8 cellular contexts compared by ENCODE assay signal in the genomic region with DNA sequence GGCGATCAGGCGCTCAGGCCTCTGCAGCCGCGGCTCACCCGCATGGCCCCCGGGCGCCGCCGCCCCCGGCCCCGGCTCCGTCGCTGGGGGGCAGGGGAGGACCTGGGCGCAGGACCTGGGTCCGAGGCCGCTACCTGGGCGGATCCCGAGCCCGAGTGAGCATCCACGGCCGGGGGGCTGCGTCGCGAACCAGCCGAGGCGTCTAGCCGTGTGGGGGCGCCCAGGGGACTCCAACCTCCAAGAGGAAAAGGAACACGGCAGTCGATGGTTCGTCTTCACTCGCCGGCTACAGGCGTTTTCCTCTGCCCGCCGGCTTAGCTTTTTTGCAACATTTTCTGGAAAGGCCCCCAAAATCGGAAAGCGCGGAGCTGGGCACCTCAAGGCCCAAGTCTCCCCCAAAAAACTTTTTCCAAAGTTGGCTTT. TPM values are rescaled to one million over a fixed set of nuclear protein-coding genes. Genes with fewer than 3 reads are reported as not detected.
DNase-seq lines count a peak whose midpoint lies in the region; ATAC-seq, FAIRE-seq and TF ChIP-seq lines count a peak whose summit lies in the region.

No MANE protein-coding gene starts in this region.

- TF ChIP-seq EP300 in suprapubic skin (IDR thresholded peaks at IDR 0.05) = no peak

- H3K27ac ChIP-seq in kidney (ENCODE audit: low read depth in 2 of 2, low read length in 2 of 2) (peak overlapping the region; percentile 37 to 88), suprapubic skin (peak overlapping the region; percentile 95)

- H3K4me1 ChIP-seq in kidney (ENCODE audit: control insufficient read depth in 1 of 2, insufficient read depth in 1 of 2, low read depth in 1 of 2, low read length in 2 of 2) (peaks cover 7 to 35% of the 10 kb centered on the region in 2 donors), suprapubic skin (peaks cover 66% of the 10 kb centered on the region)

- no peaks in the 10 kb centered on the region for H3K9me3 ChIP-seq in kidney (ENCODE audit: control insufficient read depth in 1 of 2, low read length in 2 of 2)
- H3K9me3 ChIP-seq in suprapubic skin = no peaks in the 10 kb centered on the region

- H3K36me3 ChIP-seq in kidney (ENCODE audit: control insufficient read depth in 1 of 2, insufficient read depth in 2 of 2, low read length in 2 of 2) (no peaks in the 10 kb centered on the region), suprapubic skin (no peaks in the 10 kb centered on the region)

- H3K27me3 ChIP-seq in suprapubic skin = peaks cover 3% of the 10 kb centered on the region

- WGBS in suprapubic skin = no CpG with 5 or more reads among the region's 39 CpGs

- DNase-seq in NCI-H748 (lab: John Stamatoyannopoulos, UW; ENCODE audit: unreplicated experiment) (peak; percentile 30), NCI-H748 treated with DMSO at 0.1 percent for 48 hours (lab: John Stamatoyannopoulos, UW) (no peak), kidney (no peak), suprapubic skin (ENCODE audit: low spot score in 2 of 2) (no peak), DMS114 treated with DMSO at 0.1 percent for 48 hours (lab: John Stamatoyannopoulos, UW; ENCODE audit: unreplicated experiment) (no peak), MV-4-11 (lab: John Stamatoyannopoulos, UW) (no peak)
- DNase-seq in activated naive CD4-positive, alpha-beta T cell treated with anti-CD3 and anti-CD28 coated beads, Interleukin-2, amount 10 ng/mL, durations not matched to agents 7 days and 5 days = no peak

- no peak for TF ChIP-seq POLR2A in suprapubic skin (IDR thresholded peaks at IDR 0.05)

- H3K9ac ChIP-seq in kidney (ENCODE audit: low read length in 2 of 2) = peak overlapping the region; percentile 24 to 82

- peak overlapping the region; percentile 64 for H3K4me3 Mint-ChIP-seq in activated naive CD4-positive, alpha-beta T cell treated with anti-CD3 and anti-CD28 coated beads, Interleukin-2, amount 10 ng/mL, durations not matched to agents 7 days and 5 days

- H3K27me3 Mint-ChIP-seq in activated naive CD4-positive, alpha-beta T cell treated with anti-CD3 and anti-CD28 coated beads, Interleukin-2, amount 10 ng/mL, durations not matched to agents 7 days and 5 days = peaks cover 97% of the 10 kb centered on the region

- no peak overlapping the region for H3K27ac Mint-ChIP-seq in activated naive CD4-positive, alpha-beta T cell treated with anti-CD3 and anti-CD28 coated beads, Interleukin-2, amount 10 ng/mL, durations not matched to agents 7 days and 5 days

- peaks cover 1% of the 10 kb centered on the region for H3K36me3 Mint-ChIP-seq in activated naive CD4-positive, alpha-beta T cell treated with anti-CD3 and anti-CD28 coated beads, Interleukin-2, amount 10 ng/mL, durations not matched to agents 7 days and 5 days

- H3K4me3 ChIP-seq in kidney (ENCODE audit: low read length in 2 of 2) (peak overlapping the region; percentile 42 to 67), suprapubic skin (peak overlapping the region; percentile 81)

- FAIRE-seq in kidney (lab: Jason Lieb, UNC) = no peak

- TF ChIP-seq CTCF in kidney (IDR thresholded peaks at IDR 0.05; ENCODE audit: borderline replicate concordance, extremely low read depth, insufficient read depth) (no peak), suprapubic skin (IDR thresholded peaks at IDR 0.05) (no peak)

- CTCF ChIA-PET in activated naive CD4-positive, alpha-beta T cell treated with anti-CD3 and anti-CD28 coated beads, Interleukin-2, amount 10 ng/mL, durations not matched to agents 7 days and 5 days (lab: Charles Lee) = no interaction called here

- intact Hi-C loops in kidney (cut with DNase I) = no loop called here

- no peak for ATAC-seq in GM21825 (IDR thresholded peaks at IDR 0.05; ENCODE audit: unreplicated experiment)

- no peaks in the 10 kb centered on the region for H3K9me3 Mint-ChIP-seq in activated naive CD4-positive, alpha-beta T cell treated with anti-CD3 and anti-CD28 coated beads, Interleukin-2, amount 10 ng/mL, durations not matched to agents 7 days and 5 days

- peaks cover 40% of the 10 kb centered on the region for H3K4me1 Mint-ChIP-seq in activated naive CD4-positive, alpha-beta T cell treated with anti-CD3 and anti-CD28 coated beads, Interleukin-2, amount 10 ng/mL, durations not matched to agents 7 days and 5 days

RNA-seq across cellular contexts. Expression of a gene that starts 0.7 kb away (rescaled TPM):
- total RNA-seq in kidney (14.2 TPM), suprapubic skin (10 to 100 TPM; 10.5 to 20.6 (median 12.0) TPM)
- 10.4 TPM for polyA plus RNA-seq in kidney (ENCODE audit: insufficient read depth, low read depth, low replicate concordance)
